ENCODE assay signal across 25 cellular contexts in genomic region chr11:85795712-85796487, GRCh38. TPM values are rescaled to one million over a fixed set of nuclear protein-coding genes. Genes with fewer than 3 reads are reported as not detected.
"Had no signal": no experiment of that assay in that cellular context is flagged by ENCODE, and none has a peak within 500 bp of the region (broad histone marks: within the 10 kb centered on the region; RNA-seq: fewer than 3 reads in every experiment).

No MANE protein-coding gene starts in this region.

- H3K4me3 ChIP-seq: breast epithelium, coronary artery, esophagus squamous epithelium, left ventricle myocardium inferior, thyroid gland had no signal

- DNase-seq: activated CD4-positive, alpha-beta memory T cell treated with anti-CD3 and anti-CD28 coated beads, Interleukin-2, amount 10 ng/mL, durations not matched to agents 7 days and 5 days; activated CD4-positive, alpha-beta T cell treated with anti-CD3 and anti-CD28 coated beads, Interleukin-2, amount 10 ng/mL, durations not matched to agents 24 days and 14 days; activated effector memory CD4-positive, alpha-beta T cell treated with Interleukin-2 at 50 U/mL for 16 hours; activated naive CD4-positive, alpha-beta T cell treated with anti-CD3 and anti-CD28 coated beads for 36 hours; activated naive CD8-positive, alpha-beta T cell treated with anti-CD3 and anti-CD28 coated beads, Interleukin-2, amount 10 ng/mL, durations not matched to agents 7 days and 5 days; activated T-cell treated with anti-CD3 and anti-CD28 coated beads, Interleukin-2, amount 50 U/mL, for 72 hours; amniotic stem cell; esophagus squamous epithelium; kidney glomerular epithelial cell; left ventricle myocardium inferior; mammary epithelial cell; nephron progenitor cell; right cardiac atrium; stimulated activated CD4-positive, alpha-beta T cell treated with anti-CD3 and anti-CD28 coated beads, Interleukin-4, amount 100 ng/mL, for 24 hours; substantia nigra; thyroid gland had no signal

- H3K27ac ChIP-seq: breast epithelium, esophagus squamous epithelium, left ventricle myocardium inferior, parathyroid adenoma, thyroid gland had no signal

- H3K27me3 ChIP-seq: breast epithelium, esophagus squamous epithelium, thyroid gland had no signal

- H3K4me1 ChIP-seq: breast epithelium, left ventricle myocardium inferior, parathyroid adenoma, thyroid gland had no signal

- H3K9me3 ChIP-seq: breast epithelium, esophagus squamous epithelium, left ventricle myocardium inferior, thyroid gland had no signal

- ATAC-seq: activated CD4-positive, CD25-positive, alpha-beta regulatory T cell treated with anti-CD3 and anti-CD28 coated beads, Interleukin-2, amount 50 U/mL, for 24 hours; activated T-cell treated with anti-CD3 and anti-CD28 coated beads, Interleukin-2, amount 50 U/mL, for 72 hours; right cardiac atrium had no signal

- H3K36me3 ChIP-seq: breast epithelium, esophagus squamous epithelium, left ventricle myocardium inferior, thyroid gland had no signal

RNA-seq across cellular contexts. Expression of gene CCDC83, which starts 59.3 kb away (rescaled TPM):
- total RNA-seq: activated CD4-positive, alpha-beta memory T cell treated with anti-CD3 and anti-CD28 coated beads, Interleukin-2, amount 10 ng/mL, durations not matched to agents 7 days and 5 days; activated CD4-positive, alpha-beta T cell treated with anti-CD3 and anti-CD28 coated beads, Interleukin-2, amount 10 ng/mL, durations not matched to agents 24 days and 14 days; activated naive CD4-positive, alpha-beta T cell treated with anti-CD3 and anti-CD28 coated beads for 36 hours; activated naive CD8-positive, alpha-beta T cell treated with anti-CD3 and anti-CD28 coated beads, Interleukin-2, amount 10 ng/mL, durations not matched to agents 7 days and 5 days; activated T-cell treated with anti-CD3 and anti-CD28 coated beads, Interleukin-2, amount 50 U/mL, for 72 hours; esophagus squamous epithelium; glomerular endothelial cell; left ventricle myocardium inferior; mammary epithelial cell; mesothelial cell of epicardium; pulmonary artery endothelial cell; right cardiac atrium; T-helper 2 cell treated with Interferon-gamma antibody and Interleukin-4, amounts not matched to agents 100 ng/mL and 5 ng/mL, for 36 hours; thyroid gland; ureter had no signal
- polyA plus RNA-seq: mammary epithelial cell, right cardiac atrium had no signal
